29 cellular contexts compared by ENCODE assay signal in the genomic region with DNA sequence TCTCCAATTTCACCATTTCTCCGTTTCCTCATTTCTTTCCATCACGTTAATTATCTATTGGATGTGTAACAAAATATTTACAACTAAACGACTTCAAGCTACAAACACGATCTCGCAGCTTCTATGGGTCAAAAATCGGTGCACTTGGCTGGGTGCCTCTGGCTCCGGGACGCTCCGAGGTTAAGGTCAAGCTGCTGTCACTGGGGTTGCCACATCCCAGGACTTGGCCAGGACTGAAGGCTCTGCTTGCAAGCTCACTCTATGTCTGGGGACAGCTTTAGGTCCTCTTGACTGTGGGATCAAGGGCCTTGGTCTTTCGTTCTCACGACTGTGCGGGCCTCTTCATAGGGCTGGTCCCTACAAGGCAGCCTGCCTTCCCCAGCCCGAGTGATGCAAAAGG.
"Had no signal": no experiment of that assay in that cellular context is flagged by ENCODE, and none has a peak within 500 bp of the region (broad histone marks: within the 10 kb centered on the region; RNA-seq: fewer than 3 reads in every experiment).

No MANE protein-coding gene starts in this region.

- DNase-seq: activated CD4-positive, alpha-beta T cell treated with anti-CD3 and anti-CD28 coated beads, Interleukin-2, amount 10 ng/mL, durations not matched to agents 24 days and 14 days; activated CD4-positive, alpha-beta T cell treated with anti-CD3 and anti-CD28 coated beads, Interleukin-2, amount 50 U/mL, for 48 hours; activated CD4-positive, CD25-positive, alpha-beta regulatory T cell treated with anti-CD3 and anti-CD28 coated beads, Interleukin-2, amount 50 U/mL, for 72 hours; activated CD8-positive, alpha-beta memory T cell treated with anti-CD3 and anti-CD28 coated beads, Interleukin-2, amount 10 ng/mL, durations not matched to agents 7 days and 5 days; activated gamma-delta T cell treated with Interleukin-2 at 50 U/mL for 16 hours; activated naive CD4-positive, alpha-beta T cell treated with anti-CD3 and anti-CD28 coated beads, Interleukin-2, amount 10 ng/mL, durations not matched to agents 7 days and 5 days; activated naive CD8-positive, alpha-beta T cell treated with anti-CD3 and anti-CD28 coated beads for 36 hours; activated T-cell treated with anti-CD3 and anti-CD28 coated beads, Interleukin-2, amount 50 U/mL, for 4 hours; anterior cingulate cortex; MG63; MV-4-11; NCI-H1092 treated with DMSO at 0.1 percent for 48 hours; NCI-H1417 treated with DMSO at 0.1 percent for 48 hours; NCI-H1694; NCI-H2029 treated with DMSO at 0.1 percent for 48 hours; NCI-H345; NCI-H510A; NCI-H526 treated with DMSO at 0.1 percent for 48 hours; NK-92 treated with Interleukin-12 subunit alpha and Interleukin-12 subunit beta, amount 100 ng/mL, for 24 hours; OCI-M1; RPMI8226; SHP77; T-helper 17 cell; T-helper 9 cell had no signal

- H3K27ac Mint-ChIP-seq: activated CD4-positive, alpha-beta T cell treated with anti-CD3 and anti-CD28 coated beads, Interleukin-2, amount 10 ng/mL, durations not matched to agents 24 days and 14 days; activated CD8-positive, alpha-beta memory T cell treated with anti-CD3 and anti-CD28 coated beads, Interleukin-2, amount 10 ng/mL, durations not matched to agents 7 days and 5 days; activated naive CD4-positive, alpha-beta T cell treated with anti-CD3 and anti-CD28 coated beads, Interleukin-2, amount 10 ng/mL, durations not matched to agents 7 days and 5 days; activated naive CD8-positive, alpha-beta T cell treated with anti-CD3 and anti-CD28 coated beads for 36 hours; activated T-helper 17 cell treated with anti-CD3 and anti-CD28 coated beads, Interleukin-2, amount 50 U/mL, for 72 hours; T-helper 17 cell; WTC11 had no signal

- ATAC-seq: activated CD8-positive, alpha-beta memory T cell treated with anti-CD3 and anti-CD28 coated beads, Interleukin-2, amount 10 ng/mL, durations not matched to agents 7 days and 5 days; activated T-cell treated with anti-CD3 and anti-CD28 coated beads, Interleukin-2, amount 50 U/mL, for 4 hours; activated T-helper 17 cell treated with anti-CD3 and anti-CD28 coated beads, Interleukin-2, amount 50 U/mL, for 72 hours; Panc1; T-helper 17 cell; WTC11 had no signal

- H3K27me3 ChIP-seq: breast epithelium, MG63, SJSA1 had no signal

- H3K36me3 ChIP-seq: breast epithelium, MG63, SJSA1 had no signal

- H3K4me1 Mint-ChIP-seq: activated CD4-positive, alpha-beta T cell treated with anti-CD3 and anti-CD28 coated beads, Interleukin-2, amount 10 ng/mL, durations not matched to agents 24 days and 14 days; activated CD8-positive, alpha-beta memory T cell treated with anti-CD3 and anti-CD28 coated beads, Interleukin-2, amount 10 ng/mL, durations not matched to agents 7 days and 5 days; activated naive CD4-positive, alpha-beta T cell treated with anti-CD3 and anti-CD28 coated beads, Interleukin-2, amount 10 ng/mL, durations not matched to agents 7 days and 5 days; activated naive CD8-positive, alpha-beta T cell treated with anti-CD3 and anti-CD28 coated beads for 36 hours; activated T-helper 17 cell treated with anti-CD3 and anti-CD28 coated beads, Interleukin-2, amount 50 U/mL, for 72 hours had no signal

- H3K4me3 Mint-ChIP-seq: activated CD4-positive, alpha-beta T cell treated with anti-CD3 and anti-CD28 coated beads, Interleukin-2, amount 10 ng/mL, durations not matched to agents 24 days and 14 days; activated CD8-positive, alpha-beta memory T cell treated with anti-CD3 and anti-CD28 coated beads, Interleukin-2, amount 10 ng/mL, durations not matched to agents 7 days and 5 days; activated naive CD4-positive, alpha-beta T cell treated with anti-CD3 and anti-CD28 coated beads, Interleukin-2, amount 10 ng/mL, durations not matched to agents 7 days and 5 days; activated naive CD8-positive, alpha-beta T cell treated with anti-CD3 and anti-CD28 coated beads for 36 hours; activated T-cell treated with anti-CD3 and anti-CD28 coated beads, Interleukin-2, amount 50 U/mL, for 4 hours; activated T-helper 17 cell treated with anti-CD3 and anti-CD28 coated beads, Interleukin-2, amount 50 U/mL, for 72 hours; T-helper 17 cell; WTC11 had no signal

- H3K4me3 ChIP-seq: breast epithelium, MG63, SJSA1 had no signal

- H3K9me3 ChIP-seq: breast epithelium, MG63, SJSA1 had no signal

- H3K36me3 Mint-ChIP-seq: activated CD8-positive, alpha-beta memory T cell treated with anti-CD3 and anti-CD28 coated beads, Interleukin-2, amount 10 ng/mL, durations not matched to agents 7 days and 5 days; activated naive CD4-positive, alpha-beta T cell treated with anti-CD3 and anti-CD28 coated beads, Interleukin-2, amount 10 ng/mL, durations not matched to agents 7 days and 5 days; activated naive CD8-positive, alpha-beta T cell treated with anti-CD3 and anti-CD28 coated beads for 36 hours; WTC11 had no signal

- H3K27ac ChIP-seq: breast epithelium, SJSA1 had no signal

- H3K9me3 Mint-ChIP-seq: activated CD4-positive, alpha-beta T cell treated with anti-CD3 and anti-CD28 coated beads, Interleukin-2, amount 10 ng/mL, durations not matched to agents 24 days and 14 days; activated naive CD4-positive, alpha-beta T cell treated with anti-CD3 and anti-CD28 coated beads, Interleukin-2, amount 10 ng/mL, durations not matched to agents 7 days and 5 days; activated naive CD8-positive, alpha-beta T cell treated with anti-CD3 and anti-CD28 coated beads for 36 hours; activated T-cell treated with anti-CD3 and anti-CD28 coated beads, Interleukin-2, amount 50 U/mL, for 4 hours; activated T-helper 17 cell treated with anti-CD3 and anti-CD28 coated beads, Interleukin-2, amount 50 U/mL, for 72 hours; WTC11 had no signal

- H3K27me3 Mint-ChIP-seq: activated CD8-positive, alpha-beta memory T cell treated with anti-CD3 and anti-CD28 coated beads, Interleukin-2, amount 10 ng/mL, durations not matched to agents 7 days and 5 days had no signal
